Comparison of ENCODE assay signal across 13 cellular contexts in the genomic region with DNA sequence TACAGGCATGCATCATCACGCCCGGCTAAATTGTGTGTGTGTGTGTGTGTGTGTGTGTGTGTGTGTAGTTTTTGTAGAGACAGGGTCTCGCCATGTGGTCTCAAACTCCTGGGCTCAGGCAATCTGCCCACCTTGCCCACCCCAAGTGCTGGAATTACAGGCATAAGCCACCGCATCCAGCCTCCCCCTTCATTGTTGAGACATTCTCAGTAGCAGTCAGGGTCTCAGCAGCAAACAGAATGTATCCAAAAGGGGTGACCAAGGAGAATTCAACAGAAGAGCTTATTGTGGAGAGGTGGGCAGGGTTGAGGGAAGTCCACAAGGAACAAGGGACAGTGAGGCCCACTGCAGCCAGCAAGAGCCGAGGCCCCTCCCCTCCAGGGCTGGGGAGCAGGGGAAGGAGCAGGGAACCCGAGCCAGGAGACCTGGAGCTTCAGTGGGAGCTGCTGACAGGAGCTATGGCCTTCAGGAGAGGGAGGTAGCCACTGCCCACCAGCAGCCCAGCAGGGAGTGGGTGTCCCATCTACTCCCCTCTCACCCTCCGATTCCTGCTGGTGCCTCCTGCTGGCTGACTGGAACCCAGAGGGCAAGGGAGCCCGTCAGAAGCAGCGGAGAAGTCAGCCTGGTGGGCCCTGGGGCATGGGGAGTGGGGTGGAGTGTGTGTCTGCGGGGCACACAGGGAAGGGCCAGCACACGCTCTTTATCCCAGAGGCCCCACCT. TPM values are rescaled to one million over a fixed set of nuclear protein-coding genes. Genes with fewer than 3 reads are reported as not detected.
A peak's percentile ranks its signal among the peaks of the same experiment; 100 is the strongest.
DNase-seq lines count a peak whose midpoint lies in the region; FAIRE-seq and TF ChIP-seq lines count a peak whose summit lies in the region.
"Had no signal": no experiment of that assay in that cellular context is flagged by ENCODE, and none has a peak within 500 bp of the region (broad histone marks: within the 10 kb centered on the region; RNA-seq: fewer than 3 reads in every experiment).

No MANE protein-coding gene starts in this region.

- H4K20me1 ChIP-seq in BLaER1 (no peaks in the 10 kb centered on the region), Loucy (ENCODE audit: insufficient read depth, low read length, poor library complexity, severe bottlenecking) (no peaks in the 10 kb centered on the region), endothelial cell of umbilical vein (replicated peaks; ENCODE audit: control insufficient read depth, extremely low read depth, insufficient read depth, low read length) (no peaks in the 10 kb centered on the region), neural progenitor cell (ENCODE audit: low read depth) (no peaks in the 10 kb centered on the region)

- H3K9me1 ChIP-seq in endothelial cell of umbilical vein (replicated peaks; ENCODE audit: control insufficient read depth, extremely low read depth, insufficient read depth, low read length), result no peaks in the 10 kb centered on the region

- no TSS peak for BruUV-seq in endothelial cell of umbilical vein (replicated peaks; lab: Mats Ljungman, UMichigan)

- CTCF ChIA-PET in endothelial cell of umbilical vein (lab: Charles Lee), result interaction anchor here (0.6 to 8.2 kb wide), 12 partner anchors 9 to 528 kb away, joined by 3 to 146 read pairs (median 3); no protein-coding TSS in a partner anchor
- CTCF ChIA-PET in activated naive CD4-positive, alpha-beta T cell treated with anti-CD3 and anti-CD28 coated beads for 36 hours (lab: Charles Lee), result interaction anchor here (0.8 to 2.5 kb wide), 5 partner anchors 10 to 234 kb away, joined by 4 to 11 read pairs (median 6); no protein-coding TSS in a partner anchor

- H3K79me2 ChIP-seq in Loucy (ENCODE audit: insufficient read depth, low read length) (no peaks in the 10 kb centered on the region), endothelial cell of umbilical vein (ENCODE audit: control insufficient read depth, insufficient read depth, low read length) (no peaks in the 10 kb centered on the region), neural progenitor cell (ENCODE audit: low read depth) (no peaks in the 10 kb centered on the region)

- no peaks in the 10 kb centered on the region for H3K36me3 ChIP-seq in BLaER1
- H3K36me3 ChIP-seq in Loucy (ENCODE audit: insufficient read depth, low read length), result no peaks in the 10 kb centered on the region
- no peaks in the 10 kb centered on the region for H3K36me3 ChIP-seq in endothelial cell of umbilical vein (ENCODE audit: control insufficient read depth in 2 of 2, extremely low read depth in 1 of 2, insufficient read depth in 2 of 2, low read length in 2 of 2)
- H3K36me3 ChIP-seq in neural progenitor cell, result no peaks in the 10 kb centered on the region

- TF ChIP-seq CTCF in Loucy (conservative IDR thresholded peaks at IDR 0.05; ENCODE audit: low read length) (peak; percentile 24), endothelial cell of umbilical vein (IDR thresholded peaks at IDR 0.05; ENCODE audit: extremely low read depth in 1 of 2, insufficient read depth in 1 of 2, low read depth in 1 of 2, low read length in 2 of 2) (peak; percentile 25 to 39), neural progenitor cell (IDR thresholded peaks at IDR 0.05) (no peak)

- no peak overlapping the region for H3K4me3 Mint-ChIP-seq in neural progenitor cell
- H3K4me3 Mint-ChIP-seq in activated naive CD4-positive, alpha-beta T cell treated with anti-CD3 and anti-CD28 coated beads for 36 hours, result no peak overlapping the region

- H3K9me3 ChIP-seq in BLaER1 (no peaks in the 10 kb centered on the region), Loucy (ENCODE audit: insufficient read depth, low read depth, low read length) (no peaks in the 10 kb centered on the region), endothelial cell of umbilical vein (replicated peaks; ENCODE audit: control insufficient read depth, insufficient read depth, low read length) (no peaks in the 10 kb centered on the region), neural progenitor cell (ENCODE audit: low read depth) (no peaks in the 10 kb centered on the region)

- H3K9ac ChIP-seq in BLaER1 (no peak overlapping the region), Loucy (ENCODE audit: low read depth, low read length, poor library complexity, severe bottlenecking) (no peak overlapping the region), endothelial cell of umbilical vein (replicated peaks; ENCODE audit: extremely low read depth, insufficient read depth, low read length) (peak overlapping the region; percentile 19), neural progenitor cell (no peak overlapping the region)

- TF ChIP-seq POLR2A in endothelial cell of umbilical vein (IDR thresholded peaks at IDR 0.05; ENCODE audit: low read depth, low read length), result no peak

- H3F3A ChIP-seq in Loucy (ENCODE audit: low read depth) (no peaks in the 10 kb centered on the region), neural progenitor cell (ENCODE audit: low read depth) (peaks cover 23% of the 10 kb centered on the region)

- DNase-seq in endothelial cell of umbilical vein (ENCODE audit: low read depth, low spot score) (no peak), neural progenitor cell (ENCODE audit: low spot score) (no peak), HuH-7 (ENCODE audit: low spot score) (no peak), AG08395 (ENCODE audit: low spot score) (no peak), GM19239 (ENCODE audit: insufficient read length, low spot score) (no peak)
- no peak for DNase-seq in activated naive CD4-positive, alpha-beta T cell treated with anti-CD3 and anti-CD28 coated beads for 36 hours
- DNase-seq: activated gamma-delta T cell; cerebellar nuclear complex; stimulated activated naive CD4-positive, alpha-beta T cell treated with Interleukin-2 at 50 U/mL for 16 hours had no signal

- no peaks in the 10 kb centered on the region for H3K9me2 ChIP-seq in Loucy (replicated peaks; ENCODE audit: low read depth, low read length)

- peak overlapping the region; percentile 45 for H3K4me2 ChIP-seq in BLaER1
- H3K4me2 ChIP-seq in Loucy (ENCODE audit: low read depth, low read length, poor library complexity, severe bottlenecking), result no peak overlapping the region
- no peak overlapping the region for H3K4me2 ChIP-seq in endothelial cell of umbilical vein (ENCODE audit: insufficient read depth, low read length)
- peak overlapping the region; percentile 17 for H3K4me2 ChIP-seq in neural progenitor cell

- peaks cover 11% of the 10 kb centered on the region for H3K27me3 Mint-ChIP-seq in neural progenitor cell (ENCODE audit: insufficient read depth, low read depth)
- H3K27me3 Mint-ChIP-seq in activated naive CD4-positive, alpha-beta T cell treated with anti-CD3 and anti-CD28 coated beads for 36 hours (ENCODE audit: low read depth), result peaks cover 7% of the 10 kb centered on the region

- H3K9me3 Mint-ChIP-seq in neural progenitor cell, result no peaks in the 10 kb centered on the region
- H3K9me3 Mint-ChIP-seq in activated naive CD4-positive, alpha-beta T cell treated with anti-CD3 and anti-CD28 coated beads for 36 hours, result no peaks in the 10 kb centered on the region

- POLR2A ChIA-PET in endothelial cell of umbilical vein (lab: Charles Lee), result interaction anchor here (0.6 kb wide), 1 partner anchor 78 kb away, joined by 3 read pairs; no protein-coding TSS in a partner anchor

- H3K27me3 ChIP-seq in BLaER1 (no peaks in the 10 kb centered on the region), Loucy (ENCODE audit: insufficient read depth, low read length, poor library complexity, severe bottlenecking) (no peaks in the 10 kb centered on the region), endothelial cell of umbilical vein (ENCODE audit: control insufficient read depth in 2 of 2, insufficient read depth in 2 of 2, low read length in 2 of 2) (no peaks in the 10 kb centered on the region), neural progenitor cell (peaks cover 12% of the 10 kb centered on the region)

- H3K36me3 Mint-ChIP-seq in neural progenitor cell, result peaks cover 2% of the 10 kb centered on the region
- H3K36me3 Mint-ChIP-seq in activated naive CD4-positive, alpha-beta T cell treated with anti-CD3 and anti-CD28 coated beads for 36 hours (ENCODE audit: low read depth), result no peaks in the 10 kb centered on the region

- dilution Hi-C loops in endothelial cell of umbilical vein (cut with MboI; ENCODE audit: extremely low pct_ligation_motif_present, low sequenced_read_pairs), result no loop called here

- peaks cover 34% of the 10 kb centered on the region for H3K4me1 ChIP-seq in BLaER1
- H3K4me1 ChIP-seq in Loucy (ENCODE audit: insufficient read depth, low read length, poor library complexity, severe bottlenecking), result peaks cover 6% of the 10 kb centered on the region
- H3K4me1 ChIP-seq in endothelial cell of umbilical vein (ENCODE audit: control insufficient read depth, extremely low read depth, insufficient read depth, low read length), result peaks cover 22% of the 10 kb centered on the region
- H3K4me1 ChIP-seq in neural progenitor cell, result peaks cover 41% of the 10 kb centered on the region

- H2AFZ ChIP-seq in Loucy (ENCODE audit: low read length) (no peak overlapping the region), endothelial cell of umbilical vein (ENCODE audit: low read depth, low read length) (peak overlapping the region; percentile 12), neural progenitor cell (replicated peaks) (no peak overlapping the region)

- FAIRE-seq in endothelial cell of umbilical vein (lab: Jason Lieb, UNC), result no peak
- FAIRE-seq in GM19239 (lab: Jason Lieb, UNC), result no peak
- FAIRE-seq: K562 had no signal

- H3K4me3 ChIP-seq in BLaER1 (no peak overlapping the region), Loucy (ENCODE audit: low read length, poor library complexity, severe bottlenecking) (no peak overlapping the region), endothelial cell of umbilical vein (replicated peaks in 1 of 3; ENCODE audit: insufficient read depth in 1 of 3, low read depth in 1 of 3, low read length in 3 of 3) (no peak overlapping the region), neural progenitor cell (no peak overlapping the region)
- H3K4me3 ChIP-seq: K562 had no signal

- intact Hi-C loops in endothelial cell of umbilical vein (cut with micrococcal nuclease), result no loop called here
- intact Hi-C loops in activated naive CD4-positive, alpha-beta T cell treated with anti-CD3 and anti-CD28 coated beads for 36 hours (cut with micrococcal nuclease), result no loop called here

- no peak overlapping the region for H3K27ac ChIP-seq in BLaER1
- peak overlapping the region; percentile 43 for H3K27ac ChIP-seq in endothelial cell of umbilical vein (ENCODE audit: insufficient read depth, low read depth, low read length)
- H3K27ac ChIP-seq in neural progenitor cell, result no peak overlapping the region

- peaks cover 52% of the 10 kb centered on the region for H3K4me1 Mint-ChIP-seq in neural progenitor cell
- H3K4me1 Mint-ChIP-seq in activated naive CD4-positive, alpha-beta T cell treated with anti-CD3 and anti-CD28 coated beads for 36 hours (ENCODE audit: low read depth), result peaks cover 6% of the 10 kb centered on the region

- peak overlapping the region; percentile 65 for H3K27ac Mint-ChIP-seq in neural progenitor cell
- no peak overlapping the region for H3K27ac Mint-ChIP-seq in activated naive CD4-positive, alpha-beta T cell treated with anti-CD3 and anti-CD28 coated beads for 36 hours

RNA-seq across cellular contexts. Expression of a gene that starts 37.1 kb away (rescaled TPM):
- total RNA-seq in endothelial cell of umbilical vein (0.48 TPM in 1 of 2 replicates, not detected in the other), neural progenitor cell (ENCODE audit: low replicate concordance) (0.86 and 1.7 TPM in 2 replicates)
- 0.11 and 0.12 TPM in 2 replicates for polyA plus RNA-seq in endothelial cell of umbilical vein
- 0.09 and 0.79 TPM in 2 replicates for polyA plus RNA-seq in endothelial cell of umbilical vein (2011; cell fraction: cytosol; rRNA removed)
- polyA plus RNA-seq in endothelial cell of umbilical vein (2011; cell fraction: nucleus; rRNA removed), result 0.04 TPM in 1 of 2 replicates, not detected in the other
- polyA plus RNA-seq in endothelial cell of umbilical vein (2012), result 0.14 and 0.50 TPM in 2 replicates
- polyA minus RNA-seq in endothelial cell of umbilical vein, result not detected in 2 replicates
- not detected for polyA minus RNA-seq in endothelial cell of umbilical vein (2011; cell fraction: cytosol; rRNA and poly(A)+ RNA removed)
- polyA minus RNA-seq in endothelial cell of umbilical vein (2011; cell fraction: nucleus; rRNA and poly(A)+ RNA removed), result not detected in 2 replicates
- not detected for total RNA-seq in activated naive CD4-positive, alpha-beta T cell treated with anti-CD3 and anti-CD28 coated beads for 36 hours
- total RNA-seq: RPMI7951 had no signal

Comparison
In these comparisons a context has a peak if more than half of its experiments do, and no peak if none do; other contexts are left out.
1. H3K4me2 ChIP-seq: peak in BLaER1 (single experiment) and neural progenitor cell (single experiment); none in Loucy (single experiment) and endothelial cell of umbilical vein (single experiment).